1 cellular context compared by ENCODE assay signal in the genomic region with DNA sequence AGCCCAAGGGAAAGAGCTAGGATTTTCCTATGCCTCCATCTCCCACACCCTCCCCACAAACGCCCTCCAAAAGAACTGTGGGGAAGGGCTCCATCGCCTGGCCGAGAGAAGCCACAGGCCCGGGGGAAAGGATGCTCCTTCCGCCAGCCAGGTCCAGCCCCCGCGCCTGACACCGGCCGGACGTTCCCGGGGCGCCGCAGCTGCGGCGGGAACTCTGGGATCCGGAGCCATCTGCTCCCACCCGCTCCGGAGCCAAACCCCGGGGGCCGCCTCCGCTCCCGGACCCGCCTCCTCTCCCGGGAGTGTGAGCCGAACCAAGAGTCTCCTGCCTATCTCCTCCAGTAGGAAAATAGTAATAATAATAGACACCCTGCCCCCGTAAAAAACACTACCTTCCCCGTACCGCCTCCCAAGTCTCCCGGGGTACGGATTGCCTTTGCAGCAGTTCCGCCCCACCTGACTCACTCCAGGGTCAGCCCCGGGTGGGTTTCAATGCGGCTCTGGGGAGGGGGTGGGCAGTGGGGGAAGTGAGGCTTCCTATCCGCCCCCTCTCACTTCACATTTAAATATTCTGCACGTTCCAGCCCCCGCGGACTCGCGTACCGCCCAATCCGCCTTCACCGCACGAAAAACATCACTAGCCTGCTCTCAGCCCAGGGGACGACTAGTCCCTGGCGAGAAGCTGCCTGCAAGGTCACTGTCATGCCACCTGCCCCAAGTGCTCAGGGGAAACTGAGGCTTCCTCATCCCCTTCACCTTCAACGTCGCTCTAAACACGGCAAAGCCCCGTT.
TF ChIP-seq lines count a peak whose summit lies in the region.

No MANE protein-coding gene starts in this region.

TF ChIP-seq in IMR-90, 13 proteins besides CTCF, POLR2A, EP300 and RAD21:
- no peak for TF ChIP-seq MAFK (IDR thresholded peaks at IDR 0.05; ENCODE audit: low read depth, low read length)
- TF ChIP-seq CEBPB (IDR thresholded peaks at IDR 0.05; ENCODE audit: low read depth, low read length), result no peak
- peak; percentile 41; the same call in 1 of the 2 replicates for TF ChIP-seq MAZ (IDR thresholded peaks at IDR 0.05; ENCODE audit: borderline replicate concordance, low read depth, low read length)
- TF ChIP-seq MXI1 (IDR thresholded peaks at IDR 0.05; ENCODE audit: borderline replicate concordance, low read depth, low read length), result no peak
